Comparison of ENCODE assay signal across 18 cellular contexts in genomic region chr3:196979545-196979944, GRCh38. TPM values are rescaled to one million over a fixed set of nuclear protein-coding genes. Genes with fewer than 3 reads are reported as not detected.
DNase-seq lines count a peak whose midpoint lies in the region; ATAC-seq and TF ChIP-seq lines count a peak whose summit lies in the region.
"Had no signal": no experiment of that assay in that cellular context is flagged by ENCODE, and none has a peak within 500 bp of the region (broad histone marks: within the 10 kb centered on the region; RNA-seq: fewer than 3 reads in every experiment).

No MANE protein-coding gene starts in this region.

- intact Hi-C loops in activated CD4-positive, alpha-beta T cell treated with anti-CD3 and anti-CD28 coated beads, Interleukin-2, amount 10 ng/mL, durations not matched to agents 24 days and 14 days (cut with micrococcal nuclease), result loop anchor here (10.0 kb wide), 1 partner anchor 205 kb away; no protein-coding TSS in a partner anchor

- H3K4me2 ChIP-seq in trophoblast cell (ENCODE audit: low read length), result no peak overlapping the region

- no peaks in the 10 kb centered on the region for H3K79me2 ChIP-seq in trophoblast cell (ENCODE audit: control insufficient read depth, insufficient read depth, low read length, poor library complexity)

- peaks cover 7% of the 10 kb centered on the region for H3K9me3 Mint-ChIP-seq in activated CD4-positive, alpha-beta T cell treated with anti-CD3 and anti-CD28 coated beads, Interleukin-2, amount 10 ng/mL, durations not matched to agents 24 days and 14 days
- peaks cover 7% of the 10 kb centered on the region for H3K9me3 Mint-ChIP-seq in glutamatergic neuron (ENCODE audit: unreplicated experiment)

- no peaks in the 10 kb centered on the region for H3K36me3 ChIP-seq in RWPE2 (ENCODE audit: low read depth)
- H3K36me3 ChIP-seq in trophoblast cell (ENCODE audit: control insufficient read depth in 1 of 2, insufficient read depth in 2 of 2, low read length in 2 of 2), result no peaks in the 10 kb centered on the region
- H3K36me3 ChIP-seq in effector memory CD4-positive, alpha-beta T cell (ENCODE audit: control insufficient read depth, insufficient read depth, low read length), result no peaks in the 10 kb centered on the region
- H3K36me3 ChIP-seq: BE2C, gastroesophageal sphincter, ovary had no signal

- H3K9ac ChIP-seq in trophoblast cell (ENCODE audit: low read length), result no peak overlapping the region

- no peak overlapping the region for H3K14ac ChIP-seq in trophoblast cell (ENCODE audit: low read length)

- peak; percentile 33 for DNase-seq in D341Med (ENCODE audit: low spot score)
- peak; percentile 11 for DNase-seq in RWPE2 (ENCODE audit: low spot score)
- peak; percentile 85 for DNase-seq in fibroblast of villous mesenchyme (ENCODE audit: low read depth)
- peak; percentile 76 to 79 for DNase-seq in trophoblast cell
- DNase-seq in activated CD4-positive, alpha-beta T cell treated with anti-CD3 and anti-CD28 coated beads, Interleukin-2, amount 10 ng/mL, durations not matched to agents 24 days and 14 days, result no peak
- DNase-seq in SW 1271 (lab: John Stamatoyannopoulos, UW), result no peak
- DNase-seq in effector memory CD4-positive, alpha-beta T cell, result no peak
- DNase-seq in glutamatergic neuron, result no peak
- DNase-seq: activated naive CD4-positive, alpha-beta T cell treated with anti-CD3 and anti-CD28 coated beads for 36 hours; BE2C; DMS53; dorsolateral prefrontal cortex; mucosa of descending colon; NCI-H1105 treated with DMSO at 0.1 percent for 48 hours; Right ventricle myocardium superior had no signal

- H3K23ac ChIP-seq in trophoblast cell (ENCODE audit: low read length), result no peak overlapping the region

- H3K27me3 Mint-ChIP-seq in activated CD4-positive, alpha-beta T cell treated with anti-CD3 and anti-CD28 coated beads, Interleukin-2, amount 10 ng/mL, durations not matched to agents 24 days and 14 days, result peaks cover 9% of the 10 kb centered on the region
- peaks cover 5% of the 10 kb centered on the region for H3K27me3 Mint-ChIP-seq in glutamatergic neuron (ENCODE audit: unreplicated experiment)

- TF ChIP-seq CTCF in RWPE2 (IDR thresholded peaks at IDR 0.05; ENCODE audit: poor library complexity, severe bottlenecking) (no peak), fibroblast of villous mesenchyme (IDR thresholded peaks at IDR 0.05; ENCODE audit: insufficient read depth, low read depth, low read length) (no peak), glutamatergic neuron (IDR thresholded peaks at IDR 0.05; ENCODE audit: partially characterized antibody, unreplicated experiment) (no peak)

- no peak overlapping the region for H2AK5ac ChIP-seq in trophoblast cell (ENCODE audit: low read length)

- no peak overlapping the region for H3K27ac Mint-ChIP-seq in activated CD4-positive, alpha-beta T cell treated with anti-CD3 and anti-CD28 coated beads, Interleukin-2, amount 10 ng/mL, durations not matched to agents 24 days and 14 days
- no peak overlapping the region for H3K27ac Mint-ChIP-seq in glutamatergic neuron (ENCODE audit: unreplicated experiment)
- H3K27ac Mint-ChIP-seq: activated naive CD4-positive, alpha-beta T cell treated with anti-CD3 and anti-CD28 coated beads for 36 hours; brain had no signal

- H3K4me3 ChIP-seq in RWPE2 (ENCODE audit: severe bottlenecking) (no peak overlapping the region), fibroblast of villous mesenchyme (ENCODE audit: low read depth, low read length) (no peak overlapping the region), trophoblast cell (ENCODE audit: low read depth, low read length) (no peak overlapping the region)
- no peak overlapping the region for H3K4me3 ChIP-seq in effector memory CD4-positive, alpha-beta T cell (ENCODE audit: insufficient read depth, low read depth, low read length, poor library complexity, severe bottlenecking)
- H3K4me3 ChIP-seq: gastroesophageal sphincter, mucosa of descending colon, ovary had no signal

- no peak overlapping the region for H2AFZ ChIP-seq in trophoblast cell (ENCODE audit: insufficient read depth, low read length, poor library complexity)

- H3K27me3 ChIP-seq in RWPE2 (ENCODE audit: insufficient read depth, poor library complexity, severe bottlenecking) (no peaks in the 10 kb centered on the region), trophoblast cell (ENCODE audit: insufficient read depth, low read length) (no peaks in the 10 kb centered on the region)
- no peaks in the 10 kb centered on the region for H3K27me3 ChIP-seq in effector memory CD4-positive, alpha-beta T cell (replicated peaks; ENCODE audit: control insufficient read depth, insufficient read depth, low read length, poor library complexity, severe bottlenecking)
- H3K27me3 ChIP-seq: BE2C, dorsolateral prefrontal cortex, ovary had no signal

- H4K12ac ChIP-seq in trophoblast cell (ENCODE audit: low read depth, low read length), result no peak overlapping the region

- H3K4me3 Mint-ChIP-seq in activated CD4-positive, alpha-beta T cell treated with anti-CD3 and anti-CD28 coated beads, Interleukin-2, amount 10 ng/mL, durations not matched to agents 24 days and 14 days, result no peak overlapping the region
- H3K4me3 Mint-ChIP-seq in glutamatergic neuron (ENCODE audit: unreplicated experiment), result no peak overlapping the region
- H3K4me3 Mint-ChIP-seq: activated naive CD4-positive, alpha-beta T cell treated with anti-CD3 and anti-CD28 coated beads for 36 hours; brain had no signal

- no peak overlapping the region for H4K91ac ChIP-seq in trophoblast cell (ENCODE audit: low read depth, low read length)

- H4K8ac ChIP-seq in trophoblast cell (ENCODE audit: low read depth, low read length), result no peak overlapping the region

- no CpG with 5 or more reads among the region's 10 CpGs for WGBS in trophoblast cell (ENCODE audit: extremely low coverage, insufficient coverage, insufficient read length)

- H3K79me1 ChIP-seq in trophoblast cell (ENCODE audit: low read length), result no peaks in the 10 kb centered on the region

- peak; percentile 33; the same call in 1 of the 3 replicates for ATAC-seq in RWPE2 (ENCODE audit: low read depth)

- no peak overlapping the region for H3K4ac ChIP-seq in trophoblast cell (ENCODE audit: low read depth, low read length)

- peaks cover 2% of the 10 kb centered on the region for H3K4me1 Mint-ChIP-seq in activated CD4-positive, alpha-beta T cell treated with anti-CD3 and anti-CD28 coated beads, Interleukin-2, amount 10 ng/mL, durations not matched to agents 24 days and 14 days
- no peaks in the 10 kb centered on the region for H3K4me1 Mint-ChIP-seq in glutamatergic neuron (ENCODE audit: low read depth, unreplicated experiment)
- H3K4me1 Mint-ChIP-seq: brain had no signal

- no peak overlapping the region for H2BK5ac ChIP-seq in trophoblast cell (ENCODE audit: low read depth, low read length, poor library complexity)

- H3K9me3 ChIP-seq in RWPE2 (ENCODE audit: severe bottlenecking) (no peaks in the 10 kb centered on the region), trophoblast cell (ENCODE audit: insufficient read depth, low read depth, low read length) (no peaks in the 10 kb centered on the region)
- H3K9me3 ChIP-seq in effector memory CD4-positive, alpha-beta T cell (ENCODE audit: control insufficient read depth, low read length), result no peaks in the 10 kb centered on the region
- H3K9me3 ChIP-seq: BE2C, gastroesophageal sphincter, mucosa of descending colon, ovary had no signal

- H2BK120ac ChIP-seq in trophoblast cell (ENCODE audit: insufficient read depth, low read length, poor library complexity), result no peak overlapping the region

- H3K27ac ChIP-seq in RWPE2 (ENCODE audit: poor library complexity, severe bottlenecking) (no peak overlapping the region), trophoblast cell (ENCODE audit: low read depth, low read length) (no peak overlapping the region)
- H3K27ac ChIP-seq in effector memory CD4-positive, alpha-beta T cell (ENCODE audit: insufficient read depth, low read length, poor library complexity, severe bottlenecking), result no peak overlapping the region
- H3K27ac ChIP-seq: gastroesophageal sphincter, ovary had no signal

- H3K36me3 Mint-ChIP-seq in activated CD4-positive, alpha-beta T cell treated with anti-CD3 and anti-CD28 coated beads, Interleukin-2, amount 10 ng/mL, durations not matched to agents 24 days and 14 days (ENCODE audit: low read depth), result no peaks in the 10 kb centered on the region
- H3K36me3 Mint-ChIP-seq in glutamatergic neuron (ENCODE audit: unreplicated experiment), result peaks cover 15% of the 10 kb centered on the region

- H3K4me1 ChIP-seq in RWPE2 (ENCODE audit: insufficient read depth, poor library complexity, severe bottlenecking) (no peaks in the 10 kb centered on the region), trophoblast cell (ENCODE audit: control insufficient read depth in 1 of 2, insufficient read depth in 2 of 2, low read length in 2 of 2) (no peaks in the 10 kb centered on the region)
- H3K4me1 ChIP-seq in effector memory CD4-positive, alpha-beta T cell (ENCODE audit: control insufficient read depth, insufficient read depth, low read length, poor library complexity, severe bottlenecking), result no peaks in the 10 kb centered on the region
- H3K4me1 ChIP-seq: BE2C had no signal

- H3K18ac ChIP-seq in trophoblast cell (ENCODE audit: low read length), result no peak overlapping the region

- no peak overlapping the region for H2BK12ac ChIP-seq in trophoblast cell (ENCODE audit: low read length)

RNA-seq across cellular contexts. Expression of gene PIGZ, which starts 10.9 kb away (rescaled TPM):
- total RNA-seq in fibroblast of villous mesenchyme, result 1.3 and 1.7 TPM in 2 replicates
- 0.15 and 0.16 TPM in 2 replicates for polyA plus RNA-seq in trophoblast cell (2013)
- 1.7 and 1.9 TPM in 2 replicates for total RNA-seq in activated CD4-positive, alpha-beta T cell treated with anti-CD3 and anti-CD28 coated beads, Interleukin-2, amount 10 ng/mL, durations not matched to agents 24 days and 14 days
- total RNA-seq in glutamatergic neuron (ENCODE audit: unreplicated experiment), result 4.7 TPM

RNA-seq across cellular contexts. Expression of gene NCBP2, which starts 37.2 kb away (rescaled TPM):
- total RNA-seq in fibroblast of villous mesenchyme (41.2 and 57.9 TPM in 2 replicates), glutamatergic neuron (ENCODE audit: unreplicated experiment) (118 TPM)
- polyA plus RNA-seq in trophoblast cell (2013), result 54.5 and 56.4 TPM in 2 replicates
- total RNA-seq in activated CD4-positive, alpha-beta T cell treated with anti-CD3 and anti-CD28 coated beads, Interleukin-2, amount 10 ng/mL, durations not matched to agents 24 days and 14 days, result 101 and 105 TPM in 2 replicates

RNA-seq across cellular contexts. Expression of gene MELTF, which starts 50.1 kb away (rescaled TPM):
- total RNA-seq in fibroblast of villous mesenchyme, result 4.7 and 5.2 TPM in 2 replicates
- polyA plus RNA-seq in trophoblast cell (2013), result 6.3 and 6.6 TPM in 2 replicates
- total RNA-seq in activated CD4-positive, alpha-beta T cell treated with anti-CD3 and anti-CD28 coated beads, Interleukin-2, amount 10 ng/mL, durations not matched to agents 24 days and 14 days, result 8.8 and 10.6 TPM in 2 replicates
- total RNA-seq in glutamatergic neuron (ENCODE audit: unreplicated experiment), result 31.8 TPM

Comparison
In these comparisons a context has a peak if more than half of its experiments do, and no peak if none do; other contexts are left out.
1. DNase-seq: peak in D341Med (single experiment), RWPE2 (single experiment), fibroblast of villous mesenchyme (single experiment) and trophoblast cell (2 of 2); none in activated CD4-positive, alpha-beta T cell treated with anti-CD3 and anti-CD28 coated beads, Interleukin-2, amount 10 ng/mL, durations not matched to agents 24 days and 14 days (single experiment), SW 1271 (0 of 2), effector memory CD4-positive, alpha-beta T cell (0 of 3) and glutamatergic neuron (single experiment).